ENCODE assay signal across 13 cellular contexts in the genomic region with DNA sequence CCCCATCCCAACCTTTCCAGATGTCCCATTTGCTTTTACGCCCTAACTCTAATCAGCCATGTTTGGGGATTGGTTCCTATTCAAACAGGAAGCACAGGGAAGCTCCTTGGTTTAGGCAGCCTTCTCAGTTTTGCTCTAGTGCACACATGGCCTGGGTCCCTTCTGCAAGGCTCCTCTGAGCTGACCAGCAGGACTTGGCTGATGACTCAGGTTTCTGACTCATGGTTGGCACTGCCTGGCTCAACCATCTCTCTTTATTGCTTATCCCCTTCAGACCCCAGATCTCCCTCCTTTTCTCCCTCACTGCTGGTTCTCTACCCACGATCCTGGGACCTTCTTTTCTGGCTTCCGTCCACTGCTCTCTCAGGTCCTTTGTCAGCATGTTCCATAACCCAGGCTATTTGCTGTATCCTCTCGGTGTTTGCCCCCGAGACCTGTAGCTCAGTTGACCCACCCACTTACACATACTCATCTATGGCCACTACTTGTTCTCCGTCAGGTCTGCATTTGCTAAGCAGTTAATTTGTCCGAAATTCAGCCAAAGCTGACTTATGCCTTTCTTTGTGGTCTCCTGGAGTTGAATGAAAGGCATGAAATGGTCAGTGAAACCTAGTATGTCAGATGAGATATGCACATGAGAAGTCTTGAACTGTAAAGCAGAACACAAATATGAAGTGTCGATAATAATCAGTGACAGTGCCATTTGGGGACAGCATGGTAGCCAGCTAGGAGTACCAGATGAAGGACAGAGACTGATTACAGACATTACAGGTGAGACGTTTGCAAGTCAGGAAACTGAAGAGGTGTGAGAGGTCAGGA.
DNase-seq lines count a peak whose midpoint lies in the region; TF ChIP-seq lines count a peak whose summit lies in the region.
"Had no signal": no experiment of that assay in that cellular context is flagged by ENCODE, and none has a peak within 500 bp of the region (broad histone marks: within the 10 kb centered on the region; RNA-seq: fewer than 3 reads in every experiment).

No MANE protein-coding gene starts in this region.

- no peak overlapping the region for H3K27ac Mint-ChIP-seq in T-helper 2 cell treated with Interferon-gamma antibody and Interleukin-4, amounts not matched to agents 5 μg/mL and 100 μg/mL, for 36 hours

- H3K36me3 ChIP-seq in hepatocyte (replicated peaks; ENCODE audit: insufficient read depth, low read depth), result no peaks in the 10 kb centered on the region
- H3K36me3 ChIP-seq: tibial artery had no signal

- H3K4me3 ChIP-seq in AG10803 (ENCODE audit: low read length) (no peak overlapping the region), hepatocyte (no peak overlapping the region), lower leg skin (ENCODE audit: low read depth, poor library complexity, severe bottlenecking) (no peak overlapping the region)
- H3K4me3 ChIP-seq: tibial artery had no signal

- H3K4me2 ChIP-seq in hepatocyte, result no peak overlapping the region

- no peaks in the 10 kb centered on the region for H3K4me1 Mint-ChIP-seq in T-helper 2 cell treated with Interferon-gamma antibody and Interleukin-4, amounts not matched to agents 5 μg/mL and 100 μg/mL, for 36 hours (ENCODE audit: low read depth)

- H3K27ac ChIP-seq in hepatocyte, result no peak overlapping the region
- H3K27ac ChIP-seq: tibial artery had no signal

- H3K9me2 ChIP-seq in hepatocyte (replicated peaks; ENCODE audit: insufficient read depth), result no peaks in the 10 kb centered on the region

- 77% methylated on average over 9 of the region's 9 CpGs for WGBS in hepatocyte (ENCODE audit: low lambda C conversion rate, missing lambda C conversion rate)
- 76 to 78% methylated on average over 9 of the region's 9 CpGs for WGBS in lower leg skin, 2 donors

- no peaks in the 10 kb centered on the region for H3K27me3 ChIP-seq in hepatocyte
- H3K27me3 ChIP-seq: tibial artery had no signal

- TF ChIP-seq POLR2A in lower leg skin (IDR thresholded peaks at IDR 0.05), result no peak

- DNase-seq in AG10803 (ENCODE audit: low read depth), result peak; percentile 33
- DNase-seq in HS-27A (ENCODE audit: low read depth), result peak; percentile 63
- peak; percentile 30 for DNase-seq in amniotic stem cell (lab: John Stamatoyannopoulos, UW)
- DNase-seq in hepatocyte (ENCODE audit: low spot score), result peak; percentile 15
- DNase-seq in lower leg skin (ENCODE audit: low spot score in 2 of 2), result no peak
- no peak for DNase-seq in T-helper 2 cell treated with Interferon-gamma antibody and Interleukin-4, amounts not matched to agents 5 μg/mL and 100 μg/mL, for 36 hours (ENCODE audit: low spot score)
- DNase-seq in activated effector memory CD4-positive, alpha-beta T cell treated with anti-CD3 and anti-CD28 coated beads, Interleukin-2, amount 50 U/mL, for 16 hours, result no peak
- DNase-seq in stimulated activated CD4-positive, alpha-beta T cell treated with anti-CD3 and anti-CD28 coated beads, Interleukin-2, amount 100 ng/mL, for 48 hours, result no peak
- DNase-seq: activated CD4-positive, CD25-positive, alpha-beta regulatory T cell treated with anti-CD3 and anti-CD28 coated beads, Interleukin-2, amount 50 U/mL, for 72 hours; NCI-H510A; SIG-M5 had no signal

- no peak overlapping the region for H3K4me3 Mint-ChIP-seq in T-helper 2 cell treated with Interferon-gamma antibody and Interleukin-4, amounts not matched to agents 5 μg/mL and 100 μg/mL, for 36 hours

- intact Hi-C loops in lower leg skin (cut with DNase I; ENCODE audit: low total_unique reads), result no loop called here

- no peaks in the 10 kb centered on the region for H3K79me2 ChIP-seq in hepatocyte

- no peaks in the 10 kb centered on the region for H3K4me1 ChIP-seq in hepatocyte (ENCODE audit: insufficient read depth)

- no peaks in the 10 kb centered on the region for H3K9me3 ChIP-seq in hepatocyte (ENCODE audit: low read depth)
- H3K9me3 ChIP-seq: tibial artery had no signal

- TF ChIP-seq CTCF in AG10803 (conservative IDR thresholded peaks at IDR 0.05; ENCODE audit: low read length) (no peak), hepatocyte (IDR thresholded peaks at IDR 0.05; ENCODE audit: poor library complexity) (no peak), lower leg skin (IDR thresholded peaks at IDR 0.05) (no peak)

- H3K36me3 Mint-ChIP-seq in T-helper 2 cell treated with Interferon-gamma antibody and Interleukin-4, amounts not matched to agents 5 μg/mL and 100 μg/mL, for 36 hours (ENCODE audit: low read depth), result no peaks in the 10 kb centered on the region
- H3K36me3 Mint-ChIP-seq: CD14-positive monocyte had no signal

- H2AFZ ChIP-seq in hepatocyte, result no peak overlapping the region

- H4K20me1 ChIP-seq in hepatocyte (ENCODE audit: insufficient read depth, poor library complexity, severe bottlenecking), result no peaks in the 10 kb centered on the region

- no peaks in the 10 kb centered on the region for H3K27me3 Mint-ChIP-seq in T-helper 2 cell treated with Interferon-gamma antibody and Interleukin-4, amounts not matched to agents 5 μg/mL and 100 μg/mL, for 36 hours (ENCODE audit: low read depth)

- H3K9me3 Mint-ChIP-seq in T-helper 2 cell treated with Interferon-gamma antibody and Interleukin-4, amounts not matched to agents 5 μg/mL and 100 μg/mL, for 36 hours, result no peaks in the 10 kb centered on the region

Comparison
In these comparisons a context has a peak if more than half of its experiments do, and no peak if none do; other contexts are left out.
1. DNase-seq: peak in AG10803 (single experiment), HS-27A (single experiment), amniotic stem cell (single experiment) and hepatocyte (single experiment); none in lower leg skin (0 of 2), T-helper 2 cell treated with Interferon-gamma antibody and Interleukin-4, amounts not matched to agents 5 μg/mL and 100 μg/mL, for 36 hours (single experiment), activated effector memory CD4-positive, alpha-beta T cell treated with anti-CD3 and anti-CD28 coated beads, Interleukin-2, amount 50 U/mL, for 16 hours (single experiment) and stimulated activated CD4-positive, alpha-beta T cell treated with anti-CD3 and anti-CD28 coated beads, Interleukin-2, amount 100 ng/mL, for 48 hours (0 of 2).